19 cellular contexts compared by ENCODE assay signal in genomic region chr14:101178184-101179072, GRCh38.
"Had no signal": no experiment of that assay in that cellular context is flagged by ENCODE, and none has a peak within 500 bp of the region (broad histone marks: within the 10 kb centered on the region; RNA-seq: fewer than 3 reads in every experiment).

No MANE protein-coding gene starts in this region.

- H3K36me3 Mint-ChIP-seq: activated naive CD4-positive, alpha-beta T cell treated with anti-CD3 and anti-CD28 coated beads, Interleukin-2, amount 50 U/mL, for 72 hours; memory B cell; natural killer cell; stimulated activated naive B cell treated with anti-CD40 and anti-IgM and Interleukin-4, amounts not matched to agents 10 μg/mL and 1 μg/mL and 100 μg/mL, for 72 hours had no signal

- H3K27me3 ChIP-seq: adrenal gland, right lobe of liver had no signal

- H3K27ac Mint-ChIP-seq: activated B cell treated with CpG ODN at 0.5 μM for 24 hours; activated naive CD4-positive, alpha-beta T cell treated with anti-CD3 and anti-CD28 coated beads, Interleukin-2, amount 50 U/mL, for 72 hours; activated T-helper 1 cell treated with anti-CD3 and anti-CD28 coated beads, Interleukin-12 subunit alpha, Interleukin-12 subunit beta, Interleukin-2, Interleukin-4 antibody, amounts not matched to agents 30 ng/mL and 10 ng/mL and 1 ng/mL, durations not matched to agents 14 hours and 24 hours and 36 hours; endodermal cell; memory B cell; natural killer cell; stimulated activated naive B cell treated with anti-CD40 and anti-IgM and Interleukin-4, amounts not matched to agents 10 μg/mL and 1 μg/mL and 100 μg/mL, for 72 hours had no signal

- ATAC-seq: activated naive CD4-positive, alpha-beta T cell treated with anti-CD3 and anti-CD28 coated beads, Interleukin-2, amount 50 U/mL, for 72 hours; natural killer cell; right lobe of liver; stimulated activated naive B cell treated with anti-CD40 and anti-IgM and Interleukin-4, amounts not matched to agents 10 μg/mL and 1 μg/mL and 100 μg/mL, for 72 hours had no signal

- H3K36me3 ChIP-seq: adrenal gland, right lobe of liver had no signal

- H3K4me3 Mint-ChIP-seq: activated B cell treated with CpG ODN at 0.5 μM for 24 hours; activated T-helper 1 cell treated with anti-CD3 and anti-CD28 coated beads, Interleukin-12 subunit alpha, Interleukin-12 subunit beta, Interleukin-2, Interleukin-4 antibody, amounts not matched to agents 30 ng/mL and 10 ng/mL and 1 ng/mL, durations not matched to agents 14 hours and 24 hours and 36 hours; endodermal cell; memory B cell; natural killer cell; stimulated activated naive B cell treated with anti-CD40 and anti-IgM and Interleukin-4, amounts not matched to agents 10 μg/mL and 1 μg/mL and 100 μg/mL, for 72 hours had no signal

- H3K4me3 ChIP-seq: adrenal gland, dorsolateral prefrontal cortex, right lobe of liver had no signal

- H3K27me3 Mint-ChIP-seq: activated B cell treated with CpG ODN at 0.5 μM for 24 hours, memory B cell had no signal

- DNase-seq: activated B cell treated with CpG ODN at 0.5 μM for 24 hours; activated CD4-positive, alpha-beta T cell treated with anti-CD3 and anti-CD28 coated beads for 4 hours; activated gamma-delta T cell treated with Interleukin-2 at 50 U/mL for 16 hours; activated T-cell treated with anti-CD3 and anti-CD28 coated beads for 4 hours; dorsolateral prefrontal cortex; endodermal cell; foreskin melanocyte; kidney glomerular epithelial cell; natural killer cell; occipital lobe; right lobe of liver; small intestine; stimulated activated naive B cell treated with anti-CD40 and anti-IgM and Interleukin-4, amounts not matched to agents 10 μg/mL and 1 μg/mL and 100 μg/mL, for 72 hours; T-helper 1 cell; T-helper 9 cell had no signal

- H3K9me3 Mint-ChIP-seq: activated naive CD4-positive, alpha-beta T cell treated with anti-CD3 and anti-CD28 coated beads, Interleukin-2, amount 50 U/mL, for 72 hours; activated T-helper 1 cell treated with anti-CD3 and anti-CD28 coated beads, Interleukin-12 subunit alpha, Interleukin-12 subunit beta, Interleukin-2, Interleukin-4 antibody, amounts not matched to agents 30 ng/mL and 10 ng/mL and 1 ng/mL, durations not matched to agents 14 hours and 24 hours and 36 hours; natural killer cell had no signal

- H3K9me3 ChIP-seq: adrenal gland, right lobe of liver had no signal

- H3K4me1 Mint-ChIP-seq: activated B cell treated with CpG ODN at 0.5 μM for 24 hours; endodermal cell; memory B cell; natural killer cell; stimulated activated naive B cell treated with anti-CD40 and anti-IgM and Interleukin-4, amounts not matched to agents 10 μg/mL and 1 μg/mL and 100 μg/mL, for 72 hours had no signal

- H3K4me1 ChIP-seq: adrenal gland, right lobe of liver had no signal

- H3K27ac ChIP-seq: adrenal gland, dorsolateral prefrontal cortex, right lobe of liver had no signal
